In genomic region chr17:50778988-50779387, GRCh38 we compare ENCODE assay signal across 34 cellular contexts. TPM values are rescaled to one million over a fixed set of nuclear protein-coding genes. Genes with fewer than 3 reads are reported as not detected.
"Had no signal": no experiment of that assay in that cellular context is flagged by ENCODE, and none has a peak within 500 bp of the region (broad histone marks: within the 10 kb centered on the region; RNA-seq: fewer than 3 reads in every experiment).

No MANE protein-coding gene starts in this region.

- DNase-seq: activated CD4-positive, alpha-beta T cell treated with anti-CD3 and anti-CD28 coated beads for 1 hour; activated CD4-positive, alpha-beta T cell treated with anti-CD3 and anti-CD28 coated beads for 48 hours; activated CD4-positive, alpha-beta T cell treated with anti-CD3 and anti-CD28 coated beads, Interleukin-2, amount 50 U/mL, for 1 hour; activated CD4-positive, alpha-beta T cell treated with anti-CD3 and anti-CD28 coated beads, Interleukin-2, amount 50 U/mL, for 48 hours; activated CD4-positive, CD25-positive, alpha-beta regulatory T cell; activated CD8-positive, alpha-beta memory T cell treated with anti-CD3 and anti-CD28 coated beads for 24 hours; activated CD8-positive, alpha-beta T cell treated with anti-CD3 and anti-CD28 coated beads for 36 hours; activated effector memory CD4-positive, alpha-beta T cell treated with anti-CD3 and anti-CD28 coated beads, Interleukin-2, amount 50 U/mL, for 16 hours; activated naive CD4-positive, alpha-beta T cell treated with anti-CD3 and anti-CD28 coated beads, Interleukin-2, amount 10 ng/mL, durations not matched to agents 7 days and 5 days; activated naive CD8-positive, alpha-beta T cell treated with anti-CD3 and anti-CD28 coated beads, Interleukin-2, amount 50 U/mL, for 24 hours; activated T-cell treated with anti-CD3 and anti-CD28 coated beads, Interleukin-2, amount 50 U/mL, for 4 hours; adrenal gland; amygdala; body of pancreas; caudate nucleus; cortex of kidney; dermis blood vessel endothelial cell; effector CD4-positive, alpha-beta T cell; effector memory CD8-positive, alpha-beta T cell; esophagus squamous epithelium; foreskin melanocyte; heart right ventricle; T-helper 2 cell had no signal

- H3K4me3 ChIP-seq: adrenal gland, body of pancreas, esophagus squamous epithelium, gastroesophageal sphincter, heart right ventricle had no signal

- ATAC-seq: body of pancreas, gastroesophageal sphincter, heart right ventricle had no signal

- H3K36me3 ChIP-seq: adrenal gland, esophagus squamous epithelium, gastroesophageal sphincter, heart right ventricle had no signal

- H3K4me1 ChIP-seq: adrenal gland, gastroesophageal sphincter had no signal

- H3K9me3 ChIP-seq: adrenal gland, body of pancreas, esophagus squamous epithelium, gastroesophageal sphincter, heart right ventricle had no signal

- FAIRE-seq: colon had no signal

- H3K27me3 ChIP-seq: adrenal gland, body of pancreas, esophagus squamous epithelium, gastroesophageal sphincter had no signal

- H3K27ac ChIP-seq: adrenal gland, body of pancreas, epithelial cell of prostate, esophagus squamous epithelium, gastroesophageal sphincter, heart right ventricle had no signal

RNA-seq across cellular contexts. Expression of gene ANKRD40CL, which starts 11.7 kb away (rescaled TPM):
- total RNA-seq: activated CD8-positive, alpha-beta T cell treated with anti-CD3 and anti-CD28 coated beads for 36 hours; activated T-cell treated with anti-CD3 and anti-CD28 coated beads, Interleukin-2, amount 50 U/mL, for 4 hours; activated T-helper 17 cell treated with anti-CD3 and anti-CD28 coated beads, Interleukin-2, amount 50 U/mL, for 72 hours; adrenal gland; aorta; chondrocyte; dermis blood vessel endothelial cell; esophagus squamous epithelium; fibroblast of lung; fibroblast of villous mesenchyme; gastroesophageal sphincter; glomerular endothelial cell; heart right ventricle; T-helper 1 cell treated with Interleukin-12 subunit alpha and Interleukin-12 subunit beta and Interleukin-4 antibody, amounts not matched to agents 30 ng/mL and 1 ng/mL, for 36 hours had no signal
- polyA plus RNA-seq: adrenal gland, esophagus, fibroblast of lung, heart right ventricle had no signal

RNA-seq across cellular contexts. Expression of gene WFIKKN2, which starts 56.4 kb away (rescaled TPM):
- total RNA-seq: activated CD8-positive, alpha-beta T cell treated with anti-CD3 and anti-CD28 coated beads for 36 hours; activated T-cell treated with anti-CD3 and anti-CD28 coated beads, Interleukin-2, amount 50 U/mL, for 4 hours; activated T-helper 17 cell treated with anti-CD3 and anti-CD28 coated beads, Interleukin-2, amount 50 U/mL, for 72 hours; dermis blood vessel endothelial cell; glomerular endothelial cell; T-helper 1 cell treated with Interleukin-12 subunit alpha and Interleukin-12 subunit beta and Interleukin-4 antibody, amounts not matched to agents 30 ng/mL and 1 ng/mL, for 36 hours had no signal
- polyA plus RNA-seq: aorta had no signal
